ENCODE assay signal across 7 cellular contexts in the genomic region with DNA sequence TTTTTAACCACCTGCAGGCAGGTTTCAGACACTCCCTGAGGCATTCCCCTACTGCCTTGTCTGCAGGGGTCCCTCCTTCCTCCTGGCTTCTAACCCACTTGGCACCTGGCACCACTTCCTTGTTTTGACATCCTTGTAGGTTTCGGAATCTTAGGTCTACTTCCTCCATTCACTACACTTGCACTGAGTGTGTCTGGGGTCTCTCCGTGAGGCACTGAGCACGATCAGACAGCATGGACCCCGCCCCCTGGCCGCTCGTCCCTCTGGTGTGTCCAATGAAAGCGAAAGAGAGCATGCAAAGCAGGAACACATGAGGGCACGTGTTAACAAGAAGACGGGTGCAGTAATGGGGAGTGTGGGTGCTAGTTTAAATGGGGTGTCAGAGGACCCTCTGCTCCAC.
DNase-seq lines count a peak whose midpoint lies in the region; ATAC-seq and TF ChIP-seq lines count a peak whose summit lies in the region.

No MANE protein-coding gene starts in this region.

- no peak for TF ChIP-seq CTCF in Peyer's patch (IDR thresholded peaks at IDR 0.05)
- TF ChIP-seq CTCF in left lung (IDR thresholded peaks at IDR 0.05), result no peak

- TF ChIP-seq POLR2A in Peyer's patch (IDR thresholded peaks at IDR 0.05), result no peak

- H3K9me3 ChIP-seq in Peyer's patch (no peaks in the 10 kb centered on the region), left lung (no peaks in the 10 kb centered on the region), SJCRH30 (replicated peaks) (no peaks in the 10 kb centered on the region)

- no peaks in the 10 kb centered on the region for H3K27me3 ChIP-seq in Peyer's patch
- no peaks in the 10 kb centered on the region for H3K27me3 ChIP-seq in left lung
- no peaks in the 10 kb centered on the region for H3K27me3 ChIP-seq in SJCRH30

- H3K4me3 ChIP-seq in Peyer's patch, result peak overlapping the region in 1 of 4 donors; percentile 10
- H3K4me3 ChIP-seq in left lung, result no peak overlapping the region
- H3K4me3 ChIP-seq in SJCRH30, result no peak overlapping the region

- H3K27ac ChIP-seq in Peyer's patch, result peak overlapping the region in 1 of 4 donors; percentile 57
- H3K27ac ChIP-seq in left lung, result no peak overlapping the region
- H3K27ac ChIP-seq in SJCRH30, result no peak overlapping the region

- DNase-seq in GM19240 (ENCODE audit: insufficient read length, low spot score) (peak; percentile 48), Peyer's patch (peak in 2 of 3 donors; percentile 83 to 88), left lung (no peak), NCI-H345 treated with DMSO at 0.1 percent for 48 hours (lab: John Stamatoyannopoulos, UW; ENCODE audit: unreplicated experiment) (no peak), occipital lobe (lab: John Stamatoyannopoulos, UW) (no peak), SJCRH30 (no peak)

- peaks cover 0 to 4% (median 0%) of the 10 kb centered on the region in 4 donors for H3K4me1 ChIP-seq in Peyer's patch
- peaks cover 0 to 3% of the 10 kb centered on the region in 2 donors for H3K4me1 ChIP-seq in left lung
- no peaks in the 10 kb centered on the region for H3K4me1 ChIP-seq in SJCRH30

- H3K36me3 ChIP-seq in Peyer's patch (no peaks in the 10 kb centered on the region), left lung (no peaks in the 10 kb centered on the region), SJCRH30 (no peaks in the 10 kb centered on the region)

- intact Hi-C loops in left lung (cut with DNase I), result no loop called here

- ATAC-seq in HG02970 (IDR thresholded peaks at IDR 0.05; ENCODE audit: low FRiP score, unreplicated experiment) (peak; percentile 87), left lung (peak; percentile 12)

Comparison
In these comparisons a context has a peak if more than half of its experiments do, and no peak if none do; other contexts are left out.
1. DNase-seq: peak in GM19240 (single experiment) and Peyer's patch (2 of 3); none in left lung (0 of 2), NCI-H345 treated with DMSO at 0.1 percent for 48 hours (single experiment), occipital lobe (single experiment) and SJCRH30 (0 of 2).